ENCODE assay signal across 12 cellular contexts in genomic region chr1:1431006-1431844, GRCh38. TPM values are rescaled to one million over a fixed set of nuclear protein-coding genes. Genes with fewer than 3 reads are reported as not detected.
DNase-seq lines count a peak whose midpoint lies in the region; ATAC-seq and TF ChIP-seq lines count a peak whose summit lies in the region.
"Had no signal": no experiment of that assay in that cellular context is flagged by ENCODE, and none has a peak within 500 bp of the region (broad histone marks: within the 10 kb centered on the region; RNA-seq: fewer than 3 reads in every experiment).

No MANE protein-coding gene starts in this region.

- no peaks in the 10 kb centered on the region for H3K9me3 ChIP-seq in H9 (ENCODE audit: control insufficient read depth, low read depth, low read length)
- H3K9me3 ChIP-seq in lung (ENCODE audit: control insufficient read depth in 2 of 2, insufficient read depth in 1 of 2, low read length in 1 of 2) = no peaks in the 10 kb centered on the region
- H3K9me3 ChIP-seq in stomach smooth muscle (ENCODE audit: control insufficient read depth in 2 of 2, low read length in 2 of 2) = no peaks in the 10 kb centered on the region

- H2AK5ac ChIP-seq in H9 (ENCODE audit: insufficient read length, low read length) = no peak overlapping the region

- H3K4me3 Mint-ChIP-seq in H9 = peak overlapping the region in 1 of 2 experiments; percentile 54; a peak in 1 of 5 replicates
- no peak overlapping the region for H3K4me3 Mint-ChIP-seq in activated T-cell treated with anti-CD3 and anti-CD28 coated beads, Interleukin-2, amount 50 U/mL, for 4 hours
- H3K4me3 Mint-ChIP-seq: activated CD4-positive, alpha-beta memory T cell treated with anti-CD3 and anti-CD28 coated beads for 36 hours; CD8-positive, alpha-beta memory T cell had no signal

- H4K8ac ChIP-seq in H9 (replicated peaks; ENCODE audit: insufficient read length, low read depth, low read length) = no peak overlapping the region

- H3K9me3 Mint-ChIP-seq in H9 = peaks cover 3 to 4% of the 10 kb centered on the region in 2 experiments; a peak in 4 of 5 replicates
- no peaks in the 10 kb centered on the region for H3K9me3 Mint-ChIP-seq in activated T-cell treated with anti-CD3 and anti-CD28 coated beads, Interleukin-2, amount 50 U/mL, for 4 hours
- H3K9me3 Mint-ChIP-seq: activated CD4-positive, alpha-beta memory T cell treated with anti-CD3 and anti-CD28 coated beads for 36 hours; CD8-positive, alpha-beta memory T cell; neural crest cell had no signal

- H3K4me3 ChIP-seq in lung (no peak overlapping the region), stomach smooth muscle (ENCODE audit: low read length in 2 of 2) (no peak overlapping the region)

- POLR2A ChIA-PET in HEK293T (lab: Yijun Ruan, JAX) = no interaction called here

- TF ChIP-seq CTCF in H9 (conservative IDR thresholded peaks at IDR 0.05) (no peak), lung (IDR thresholded peaks at IDR 0.05; ENCODE audit: control extremely low read depth, extremely low read depth) (no peak)

- CTCF ChIA-PET in HEK293T (lab: Yijun Ruan, JAX) = interaction anchor here (3.0 kb wide), 1 partner anchor 10 kb away, joined by 13 read pairs; no protein-coding TSS in a partner anchor

- H3K27me3 Mint-ChIP-seq in H9 (ENCODE audit: low read depth) = no peaks in the 10 kb centered on the region
- peaks cover 30% of the 10 kb centered on the region for H3K27me3 Mint-ChIP-seq in activated T-cell treated with anti-CD3 and anti-CD28 coated beads, Interleukin-2, amount 50 U/mL, for 4 hours (ENCODE audit: low read depth)

- no peak overlapping the region for H4K91ac ChIP-seq in H9 (ENCODE audit: insufficient read length, low read depth, low read length)

- 0 out of 2 replicates have a peak overlapping the region, but pooled peaks have one; percentile 53 for H3K14ac ChIP-seq in H9 (ENCODE audit: insufficient read depth, low read length)

- H4K5ac ChIP-seq in H9 (ENCODE audit: insufficient read length, low read depth, low read length) = no peak overlapping the region

- H3K4me1 ChIP-seq in H9 (ENCODE audit: insufficient read depth, low read length) (peaks cover 2% of the 10 kb centered on the region; the same call in 1 of the 2 replicates), lung (ENCODE audit: control insufficient read depth in 2 of 2, insufficient read depth in 2 of 2, low read length in 2 of 2) (peaks cover 0 to 46% of the 10 kb centered on the region in 2 donors), stomach smooth muscle (ENCODE audit: control insufficient read depth, insufficient read depth, low read length) (peaks cover 65% of the 10 kb centered on the region)

- H3K4me2 ChIP-seq in H9 (ENCODE audit: insufficient read depth, insufficient read length, low read length) = no peak overlapping the region

- H3K4ac ChIP-seq in H9 (ENCODE audit: low read depth, low read length) = no peak overlapping the region

- H3K9ac ChIP-seq in H9 (ENCODE audit: extremely low read depth, insufficient read length, low read length) (no peak overlapping the region), stomach smooth muscle (ENCODE audit: low read length in 2 of 2) (peak overlapping the region; percentile 51 to 63)

- no peak overlapping the region for H2BK120ac ChIP-seq in H9 (ENCODE audit: low read depth, low read length, poor library complexity, severe bottlenecking)

- no peaks in the 10 kb centered on the region for H3K79me1 ChIP-seq in H9 (ENCODE audit: insufficient read depth, low read depth, low read length, poor library complexity, severe bottlenecking)

- no CpG with 5 or more reads among the region's 18 CpGs for WGBS in H9 (ENCODE audit: extremely low coverage, insufficient read length, low lambda C conversion rate)
- 44 to 57% methylated on average over 17 to 18 of the region's 18 CpGs for WGBS in lung, 2 donors

- H3K27ac Mint-ChIP-seq in H9 = no peak overlapping the region
- H3K27ac Mint-ChIP-seq: activated CD4-positive, alpha-beta memory T cell treated with anti-CD3 and anti-CD28 coated beads for 36 hours; CD8-positive, alpha-beta memory T cell had no signal

- peak overlapping the region; percentile 17 for H3K18ac ChIP-seq in H9 (ENCODE audit: insufficient read length, low read depth, low read length)

- no peaks in the 10 kb centered on the region for H3K27me3 ChIP-seq in H9 (ENCODE audit: insufficient read depth, low read length)
- no peaks in the 10 kb centered on the region for H3K27me3 ChIP-seq in lung (ENCODE audit: control insufficient read depth, insufficient read depth)
- H3K27me3 ChIP-seq in stomach smooth muscle (ENCODE audit: control insufficient read depth in 1 of 2, insufficient read depth in 2 of 2, low read length in 2 of 2) = no peaks in the 10 kb centered on the region

- no peak overlapping the region for H3K23ac ChIP-seq in H9 (ENCODE audit: insufficient read length, low read depth, low read length)

- H2AFZ ChIP-seq in H9 (ENCODE audit: low read length) = no peak overlapping the region

- no peak overlapping the region for H3K56ac ChIP-seq in H9 (ENCODE audit: insufficient read length, low read depth, low read length)

- no peaks in the 10 kb centered on the region for H3K79me2 ChIP-seq in H9 (ENCODE audit: insufficient read depth, low read length)

- no peak overlapping the region for H3K27ac ChIP-seq in H9 (ENCODE audit: insufficient read length, low read depth, low read length)
- H3K27ac ChIP-seq in cingulate gyrus (ENCODE audit: low read depth, low read length) = peak overlapping the region; percentile 94
- H3K27ac ChIP-seq in lung (ENCODE audit: low read depth in 1 of 2, low read length in 1 of 2) = peak overlapping the region; percentile 69 to 84
- H3K27ac ChIP-seq in stomach smooth muscle (ENCODE audit: low read length) = peak overlapping the region; percentile 99

- no peaks in the 10 kb centered on the region for H4K20me1 ChIP-seq in H9 (ENCODE audit: control insufficient read depth, insufficient read depth, insufficient read length)

- H2BK20ac ChIP-seq in H9 (ENCODE audit: low read depth, low read length, poor library complexity, severe bottlenecking) = no peak overlapping the region

- H3K4me1 Mint-ChIP-seq in H9 = peaks cover 31 to 46% of the 10 kb centered on the region in 2 experiments
- H3K4me1 Mint-ChIP-seq in activated T-cell treated with anti-CD3 and anti-CD28 coated beads, Interleukin-2, amount 50 U/mL, for 4 hours (ENCODE audit: low read depth) = peaks cover 6% of the 10 kb centered on the region

- H3T11ph ChIP-seq in H9 (ENCODE audit: low read length) = no peak overlapping the region

- no peak overlapping the region for H2BK5ac ChIP-seq in H9 (ENCODE audit: insufficient read length, low read length)

- no peak overlapping the region for H2BK12ac ChIP-seq in H9 (ENCODE audit: insufficient read length, low read depth, low read length)

- no peak overlapping the region for H2BK15ac ChIP-seq in H9 (ENCODE audit: low read depth, low read length)

- DNase-seq in H9 = no peak
- no peak for DNase-seq in lung (ENCODE audit: low spot score)
- no peak for DNase-seq in HEK293T (ENCODE audit: extremely low spot score)
- DNase-seq in RKO (ENCODE audit: low spot score) = no peak
- DNase-seq in activated T-cell treated with anti-CD3 and anti-CD28 coated beads, Interleukin-2, amount 50 U/mL, for 4 hours = no peak
- DNase-seq: activated CD4-positive, alpha-beta memory T cell treated with anti-CD3 and anti-CD28 coated beads for 36 hours; CD8-positive, alpha-beta memory T cell; SHP77 treated with DMSO at 0.1 percent for 48 hours had no signal

- peaks cover 7% of the 10 kb centered on the region for H3K23me2 ChIP-seq in H9 (ENCODE audit: insufficient read length, low read depth, low read length, poor library complexity, severe bottlenecking)

- H3K36me3 ChIP-seq in lung (ENCODE audit: control insufficient read depth in 2 of 2, insufficient read depth in 2 of 2, low read length in 2 of 2) = no peaks in the 10 kb centered on the region
- no peaks in the 10 kb centered on the region for H3K36me3 ChIP-seq in stomach smooth muscle (ENCODE audit: control insufficient read depth in 2 of 2, insufficient read depth in 2 of 2, low read length in 2 of 2)

- ATAC-seq in lung (ENCODE audit: insufficient read depth, low FRiP score) (no peak), HG03457 (IDR thresholded peaks at IDR 0.05; ENCODE audit: unreplicated experiment) (no peak)
- ATAC-seq in activated T-cell treated with anti-CD3 and anti-CD28 coated beads, Interleukin-2, amount 50 U/mL, for 4 hours = no peak

- peaks cover 3 to 5% (median 4%) of the 10 kb centered on the region in 3 experiments; a peak in 5 of 7 replicates for H3K36me3 Mint-ChIP-seq in H9 (ENCODE audit: insufficient read depth in 1 of 3, low read depth in 3 of 3)
- H3K36me3 Mint-ChIP-seq in activated T-cell treated with anti-CD3 and anti-CD28 coated beads, Interleukin-2, amount 50 U/mL, for 4 hours (ENCODE audit: insufficient read depth) = no peaks in the 10 kb centered on the region
- H3K36me3 Mint-ChIP-seq: activated CD4-positive, alpha-beta memory T cell treated with anti-CD3 and anti-CD28 coated beads for 36 hours; CD8-positive, alpha-beta memory T cell had no signal

TF ChIP-seq in HEK293T, 16 proteins besides CTCF, POLR2A, EP300 and RAD21 (continues in another document):
- no peak for TF ChIP-seq ZNF384 (IDR thresholded peaks at IDR 0.05)
- no peak for TF ChIP-seq FOXA1 (IDR thresholded peaks at IDR 0.05)
- TF ChIP-seq FOXK2 (IDR thresholded peaks at IDR 0.05) = no peak
- TF ChIP-seq NFRKB (IDR thresholded peaks at IDR 0.05) = no peak
- no peak for TF ChIP-seq SUZ12 (IDR thresholded peaks at IDR 0.05)
- TF ChIP-seq SP1 (IDR thresholded peaks at IDR 0.05) = no peak
- TF ChIP-seq HDGF (IDR thresholded peaks at IDR 0.05; ENCODE audit: borderline replicate concordance) = no peak

RNA-seq across cellular contexts. Expression of gene VWA1, which starts 4.3 kb away (rescaled TPM):
- total RNA-seq in H9 (2021) (55.6 and 57.1 TPM in 2 replicates), lung (10 to 100 TPM; 72.6 to 94.3 TPM)
- 10 to 100 TPM; 51.7 to 65.6 TPM for polyA plus RNA-seq in lung
- under 1 TPM; 0.18 to 0.58 (median 0.19) TPM for total RNA-seq in activated T-cell treated with anti-CD3 and anti-CD28 coated beads, Interleukin-2, amount 50 U/mL, for 4 hours
- polyA plus RNA-seq: CD8-positive, alpha-beta memory T cell had no signal

RNA-seq across cellular contexts. Expression of gene ANKRD65, which starts 10.1 kb away (rescaled TPM):
- total RNA-seq in H9 (2021) = 3.1 and 3.2 TPM in 2 replicates
- 10 to 100 TPM; 30.2 to 54.2 TPM for total RNA-seq in lung
- polyA plus RNA-seq in lung = 10 to 100 TPM; 13.5 to 33.5 TPM
- total RNA-seq in activated T-cell treated with anti-CD3 and anti-CD28 coated beads, Interleukin-2, amount 50 U/mL, for 4 hours = under 1 TPM in 1 of 3 donors, not detected in 2; 0.15 TPM
- total RNA-seq: activated CD4-positive, alpha-beta memory T cell treated with anti-CD3 and anti-CD28 coated beads for 36 hours; CD8-positive, alpha-beta memory T cell had no signal
- polyA plus RNA-seq: CD8-positive, alpha-beta memory T cell had no signal

RNA-seq across cellular contexts. Expression of gene ATAD3C, which starts 18.3 kb away (rescaled TPM):
- total RNA-seq in H9 (2021) (7.5 and 7.7 TPM in 2 replicates), lung (10 to 100 TPM in 1 of 2 donors, under 1 TPM in 1; 0.60 to 14.0 TPM)
- polyA plus RNA-seq in lung = 10 to 100 TPM; 15.7 to 18.0 TPM
- total RNA-seq in activated T-cell treated with anti-CD3 and anti-CD28 coated beads, Interleukin-2, amount 50 U/mL, for 4 hours = 1 to 10 TPM in 1 of 3 donors, under 1 TPM in 2; 0.33 to 1.1 (median 0.74) TPM

RNA-seq across cellular contexts. Expression of gene MRPL20, which starts 24.1 kb away (rescaled TPM):
- total RNA-seq in H9 (2021) = 156 and 162 TPM in 2 replicates
- 100 to 1,000 TPM in 1 of 2 donors, 10 to 100 TPM in 1; 60.1 to 115 TPM for total RNA-seq in lung
- polyA plus RNA-seq in lung = 100 to 1,000 TPM; 129 to 181 TPM
- 100 to 1,000 TPM; 254 to 300 (median 271) TPM for total RNA-seq in activated T-cell treated with anti-CD3 and anti-CD28 coated beads, Interleukin-2, amount 50 U/mL, for 4 hours

RNA-seq across cellular contexts. Expression of gene CCNL2, which starts 32.1 kb away (rescaled TPM):
- total RNA-seq in H9 (2021) (160 and 173 TPM in 2 replicates), lung (100 to 1,000 TPM; 157 to 385 TPM)
- polyA plus RNA-seq in lung = 100 to 1,000 TPM in 1 of 2 donors, 10 to 100 TPM in 1; 97.9 to 230 TPM
- total RNA-seq in activated T-cell treated with anti-CD3 and anti-CD28 coated beads, Interleukin-2, amount 50 U/mL, for 4 hours = 100 to 1,000 TPM; 112 to 127 (median 118) TPM

Comparison
In these comparisons a context has a peak if more than half of its experiments do, and no peak if none do; other contexts are left out.
1. RNA of gene VWA1, which starts 4.3 kb away (total RNA-seq): 72.6 to 94.3 TPM in lung and 55.6 to 57.1 TPM in H9; 0.18 to 0.58 TPM in activated T-cell treated with anti-CD3 and anti-CD28 coated beads, Interleukin-2, amount 50 U/mL, for 4 hours; every median in the first group is over 10 times any median in the second.